33 cellular contexts compared by ENCODE assay signal in genomic region chr2:236207472-236207871, GRCh38. TPM values are rescaled to one million over a fixed set of nuclear protein-coding genes. Genes with fewer than 3 reads are reported as not detected.
"Had no signal": no experiment of that assay in that cellular context is flagged by ENCODE, and none has a peak within 500 bp of the region (broad histone marks: within the 10 kb centered on the region; RNA-seq: fewer than 3 reads in every experiment).

No MANE protein-coding gene starts in this region.

- H3K27me3 ChIP-seq: neural progenitor cell, pancreas, right lobe of liver, thyroid gland, vagina had no signal

- H2AFZ ChIP-seq: neural progenitor cell had no signal

- H3K27ac Mint-ChIP-seq: naive thymus-derived CD8-positive, alpha-beta T cell; natural killer cell treated with Interleukin-12 subunit alpha and Interleukin-12 subunit beta and Interleukin-15 and Interleukin-18, amount 100 ng/mL, for 72 hours; stimulated activated effector memory CD8-positive, alpha-beta T cell treated with anti-CD3 and anti-CD28 coated beads, Interleukin-12 subunit alpha, Interleukin-12 subunit beta, amount 100 ng/mL, for 72 hours; stimulated activated naive B cell treated with anti-CD40 and anti-IgM and Interleukin-4, amounts not matched to agents 10 μg/mL and 1 μg/mL and 100 μg/mL, for 72 hours; stimulated activated naive CD8-positive, alpha-beta T cell treated with anti-CD3 and anti-CD28 coated beads, Interleukin-15, Interleukin-2, amounts not matched to agents 100 ng/mL and 50 ng/mL, for 24 hours had no signal

- H3K4me1 Mint-ChIP-seq: naive B cell; naive thymus-derived CD8-positive, alpha-beta T cell; stimulated activated effector memory CD8-positive, alpha-beta T cell treated with anti-CD3 and anti-CD28 coated beads, Interleukin-12 subunit alpha, Interleukin-12 subunit beta, amount 100 ng/mL, for 72 hours; stimulated activated naive B cell treated with anti-CD40 and anti-IgM and Interleukin-4, amounts not matched to agents 10 μg/mL and 1 μg/mL and 100 μg/mL, for 72 hours had no signal

- H3K9ac ChIP-seq: neural progenitor cell had no signal

- DNase-seq: naive B cell; naive thymus-derived CD8-positive, alpha-beta T cell; occipital lobe; pancreas; right cardiac atrium; right lobe of liver; sigmoid colon; small intestine; stimulated activated CD4-positive, alpha-beta T cell treated with anti-CD3 and anti-CD28 coated beads, Interleukin-15, amount 100 ng/mL, for 24 hours; stimulated activated CD4-positive, alpha-beta T cell treated with anti-CD3 and anti-CD28 coated beads, Interleukin-2, amount 100 ng/mL, for 24 hours; stimulated activated CD4-positive, alpha-beta T cell treated with anti-CD3 and anti-CD28 coated beads, Interleukin-2, amount 100 ng/mL, for 48 hours; stimulated activated CD4-positive, alpha-beta T cell treated with anti-CD3 and anti-CD28 coated beads, Interleukin-4, amount 100 ng/mL, for 24 hours; stimulated activated naive B cell treated with anti-CD40 and anti-IgM and Interleukin-4, amounts not matched to agents 10 μg/mL and 1 μg/mL and 100 μg/mL, for 72 hours; stimulated activated naive CD4-positive, alpha-beta T cell treated with Interleukin-2 at 50 U/mL for 16 hours; stomach; thyroid gland; trophoblast cell; upper lobe of right lung had no signal

- H3K9me3 ChIP-seq: pancreas, prostate gland, sigmoid colon, thyroid gland, upper lobe of right lung, vagina had no signal

- H3K4me2 ChIP-seq: neural progenitor cell had no signal

- H3K9me3 Mint-ChIP-seq: natural killer cell treated with Interleukin-12 subunit alpha and Interleukin-12 subunit beta and Interleukin-15 and Interleukin-18, amount 100 ng/mL, for 72 hours; stimulated activated effector memory CD8-positive, alpha-beta T cell treated with anti-CD3 and anti-CD28 coated beads, Interleukin-12 subunit alpha, Interleukin-12 subunit beta, amount 100 ng/mL, for 72 hours had no signal

- ATAC-seq: naive thymus-derived CD8-positive, alpha-beta T cell; natural killer cell treated with Interleukin-12 subunit alpha and Interleukin-12 subunit beta and Interleukin-15 and Interleukin-18, amount 100 ng/mL, for 72 hours; pancreas; right cardiac atrium; right lobe of liver; stimulated activated effector memory CD8-positive, alpha-beta T cell treated with anti-CD3 and anti-CD28 coated beads, Interleukin-12 subunit alpha, Interleukin-12 subunit beta, amount 100 ng/mL, for 72 hours; stimulated activated naive B cell treated with anti-CD40 and anti-IgM and Interleukin-4, amounts not matched to agents 10 μg/mL and 1 μg/mL and 100 μg/mL, for 72 hours; upper lobe of right lung had no signal

- H3K4me3 ChIP-seq: neural progenitor cell, pancreas, prostate gland, right lobe of liver, sigmoid colon, stomach, thoracic aorta, thyroid gland, tibial nerve, upper lobe of right lung, vagina had no signal

- H3K4me1 ChIP-seq: pancreas, prostate gland, right lobe of liver, sigmoid colon, stomach, thyroid gland, tibial nerve, upper lobe of right lung, vagina had no signal

- H3K36me3 Mint-ChIP-seq: naive B cell; naive thymus-derived CD8-positive, alpha-beta T cell; natural killer cell treated with Interleukin-12 subunit alpha and Interleukin-12 subunit beta and Interleukin-15 and Interleukin-18, amount 100 ng/mL, for 72 hours; stimulated activated effector memory CD8-positive, alpha-beta T cell treated with anti-CD3 and anti-CD28 coated beads, Interleukin-12 subunit alpha, Interleukin-12 subunit beta, amount 100 ng/mL, for 72 hours had no signal

- H3K4me3 Mint-ChIP-seq: naive B cell; naive thymus-derived CD8-positive, alpha-beta T cell; natural killer cell treated with Interleukin-12 subunit alpha and Interleukin-12 subunit beta and Interleukin-15 and Interleukin-18, amount 100 ng/mL, for 72 hours; neural progenitor cell; stimulated activated effector memory CD8-positive, alpha-beta T cell treated with anti-CD3 and anti-CD28 coated beads, Interleukin-12 subunit alpha, Interleukin-12 subunit beta, amount 100 ng/mL, for 72 hours; stimulated activated naive B cell treated with anti-CD40 and anti-IgM and Interleukin-4, amounts not matched to agents 10 μg/mL and 1 μg/mL and 100 μg/mL, for 72 hours; stimulated activated naive CD8-positive, alpha-beta T cell treated with anti-CD3 and anti-CD28 coated beads, Interleukin-15, Interleukin-2, amounts not matched to agents 100 ng/mL and 50 ng/mL, for 24 hours had no signal

- H3K36me3 ChIP-seq: neural progenitor cell, pancreas, prostate gland, right lobe of liver, sigmoid colon, stomach, thoracic aorta, thyroid gland, tibial nerve, upper lobe of right lung, vagina had no signal

- H3K27ac ChIP-seq: neural progenitor cell, pancreas, prostate gland, right lobe of liver, sigmoid colon, stomach, thoracic aorta, thyroid gland, tibial nerve, upper lobe of right lung, vagina had no signal

RNA-seq across cellular contexts. Expression of gene GBX2, which starts 39.3 kb away (rescaled TPM):
- total RNA-seq: naive thymus-derived CD8-positive, alpha-beta T cell; natural killer cell treated with Interleukin-12 subunit alpha and Interleukin-12 subunit beta and Interleukin-15 and Interleukin-18, amount 100 ng/mL, for 72 hours; occipital lobe; osteoblast; pancreas; posterior vena cava; right cardiac atrium; right lobe of liver; sigmoid colon; skeletal muscle tissue; subcutaneous adipose tissue; temporal lobe; thoracic aorta; thyroid gland; tibial nerve; upper lobe of right lung; vagina had no signal
- polyA plus RNA-seq: naive thymus-derived CD8-positive, alpha-beta T cell; pancreas; right cardiac atrium; sigmoid colon; small intestine; stomach had no signal

RNA-seq across cellular contexts. Expression of gene ASB18, which starts 56.7 kb away (rescaled TPM):
- total RNA-seq: naive thymus-derived CD8-positive, alpha-beta T cell; natural killer cell treated with Interleukin-12 subunit alpha and Interleukin-12 subunit beta and Interleukin-15 and Interleukin-18, amount 100 ng/mL, for 72 hours; osteoblast; pancreas; posterior vena cava; prostate gland; pulmonary artery endothelial cell; right lobe of liver; sigmoid colon; stomach; subcutaneous adipose tissue; temporal lobe; thoracic aorta; thyroid gland; tibial nerve; upper lobe of right lung; vagina had no signal
- polyA plus RNA-seq: naive thymus-derived CD8-positive, alpha-beta T cell; neural cell; pancreas; sigmoid colon; small intestine; stomach had no signal
